7 cellular contexts compared by ENCODE assay signal in the genomic region with DNA sequence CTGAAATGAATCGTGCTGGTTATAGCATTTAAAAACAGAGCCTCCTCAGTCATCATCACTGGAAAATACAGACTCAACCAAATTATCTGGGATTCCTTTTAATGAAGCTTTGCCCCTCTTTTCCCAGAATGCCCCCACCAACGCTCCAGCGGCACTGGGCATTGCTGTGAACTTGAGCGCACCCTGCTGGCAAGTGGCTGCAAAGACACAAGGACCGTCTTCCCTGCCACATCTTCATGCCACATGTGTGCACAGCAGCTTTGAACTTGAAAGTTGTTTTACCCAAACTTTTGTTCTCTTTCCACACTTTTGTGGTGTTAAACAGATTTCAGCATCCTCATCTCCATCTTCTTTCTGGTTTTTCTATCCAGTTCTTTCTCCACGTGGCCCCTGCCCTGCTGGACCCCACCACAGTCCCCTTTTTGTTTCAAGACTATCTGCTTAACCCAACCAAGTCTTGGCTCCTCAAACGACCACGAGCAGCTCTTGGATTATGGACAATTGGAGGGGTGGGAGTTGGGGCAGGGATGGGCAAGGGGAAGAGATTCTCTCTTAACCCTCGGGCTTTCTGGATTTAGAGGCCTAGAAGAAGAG. TPM values are rescaled to one million over a fixed set of nuclear protein-coding genes. Genes with fewer than 3 reads are reported as not detected.
A peak's percentile ranks its signal among the peaks of the same experiment; 100 is the strongest.
DNase-seq lines count a peak whose midpoint lies in the region; ATAC-seq and TF ChIP-seq lines count a peak whose summit lies in the region.

No MANE protein-coding gene starts in this region.

- H3K4me3 ChIP-seq in GM23248, result no peak overlapping the region
- H3K4me3 ChIP-seq in mucosa of descending colon, result no peak overlapping the region
- no peak overlapping the region for H3K4me3 ChIP-seq in thyroid gland (replicated peaks in 1 of 3)

- H3K36me3 ChIP-seq in GM23248 (ENCODE audit: low read depth) (no peaks in the 10 kb centered on the region), mucosa of descending colon (ENCODE audit: low read depth) (no peaks in the 10 kb centered on the region), thyroid gland (no peaks in the 10 kb centered on the region)

- H3K27ac ChIP-seq in GM23248 (no peak overlapping the region), thyroid gland (no peak overlapping the region)

- in situ Hi-C loops in GM23248 (cut with MboI), result no loop called here

- DNase-seq in GM10248 (ENCODE audit: extremely low spot score), result peak; percentile 64
- DNase-seq in GM23248, result peak; percentile 75
- DNase-seq in NCI-H1092 (lab: John Stamatoyannopoulos, UW), result peak; percentile 48
- peak; percentile 34 to 44 for DNase-seq in activated CD4-positive, alpha-beta T cell treated with anti-CD3 and anti-CD28 coated beads for 4 hours
- DNase-seq in effector CD4-positive, alpha-beta T cell, result peak; percentile 45
- peak in 2 of 3 donors; percentile 62 to 75 for DNase-seq in mucosa of descending colon
- peak; percentile 54 to 67 for DNase-seq in thyroid gland

- no peak overlapping the region for H3K9ac ChIP-seq in GM23248

- H2AFZ ChIP-seq in GM23248, result no peak overlapping the region

- no peaks in the 10 kb centered on the region for H4K20me1 ChIP-seq in GM23248 (ENCODE audit: insufficient read depth)

- H3K9me3 ChIP-seq in GM23248 (ENCODE audit: low read depth) (no peaks in the 10 kb centered on the region), mucosa of descending colon (no peaks in the 10 kb centered on the region), thyroid gland (no peaks in the 10 kb centered on the region)

- H3K4me1 ChIP-seq in GM23248 (ENCODE audit: insufficient read depth) (peaks cover 12% of the 10 kb centered on the region), mucosa of descending colon (ENCODE audit: low read depth) (no peaks in the 10 kb centered on the region), thyroid gland (peaks cover 6 to 26% of the 10 kb centered on the region in 2 donors)

- peak; percentile 77 for ATAC-seq in mucosa of descending colon

- H3K9me2 ChIP-seq in GM23248 (ENCODE audit: insufficient read depth), result no peaks in the 10 kb centered on the region

- WGBS in GM23248 (ENCODE audit: low coverage in 1 of 2, low lambda C conversion rate in 2 of 2, missing lambda C conversion rate in 2 of 2), 2 experiments, result 19 to 20% methylated on average over 9 of the region's 9 CpGs
- 20 to 21% methylated on average over 9 of the region's 9 CpGs for WGBS in thyroid gland, 2 donors

- intact Hi-C loops in mucosa of descending colon (cut with DNase I, micrococcal nuclease) (loop anchor here in 1 of 2 donors (5.0 kb wide), 1 partner anchor 112 kb away; no protein-coding TSS in a partner anchor), thyroid gland (cut with DNase I) (loop anchor here (10.0 kb wide), 1 partner anchor 225 kb away; no protein-coding TSS in a partner anchor)

- CTCF ChIA-PET in GM10248 (lab: Yijun Ruan, JAX), result interaction anchor here (0.9 to 7.0 kb wide), 25 partner anchors 9 to 1690 kb away, joined by 3 to 80 read pairs (median 6); a partner anchor contains a TSS

- TF ChIP-seq CTCF in GM10248 (IDR thresholded peaks at IDR 0.05; ENCODE audit: control extremely low read depth, extremely low read depth, low read depth, missing control alignments) (peak; percentile 90), mucosa of descending colon (IDR thresholded peaks at IDR 0.05) (peak; percentile 81), thyroid gland (IDR thresholded peaks at IDR 0.05) (peak; percentile 61 to 90 (median 72))

- no peaks in the 10 kb centered on the region for H3K79me2 ChIP-seq in GM23248 (ENCODE audit: insufficient read depth)

- peaks cover 19% of the 10 kb centered on the region for H3K27me3 ChIP-seq in GM23248 (replicated peaks; ENCODE audit: insufficient read depth)
- H3K27me3 ChIP-seq in thyroid gland, result no peaks in the 10 kb centered on the region

- no peak overlapping the region for H3K4me2 ChIP-seq in GM23248 (ENCODE audit: unreplicated experiment)

- no peak for TF ChIP-seq POLR2A in thyroid gland (IDR thresholded peaks at IDR 0.05)

- POLR2A ChIA-PET in GM10248 (lab: Yijun Ruan, JAX), result no interaction called here

- peaks cover 4% of the 10 kb centered on the region; the same call in 1 of the 2 replicates for H3F3A ChIP-seq in GM23248 (ENCODE audit: insufficient read depth)

RNA-seq across cellular contexts. Expression of a gene that starts 12.8 kb away (rescaled TPM):
- not detected in 2 replicates for total RNA-seq in GM23248 (2014; rRNA removed; shearing (Covaris generic))
- polyA plus RNA-seq in GM23248 (2016; fragmentation: Nextera tagmentation; extraction: Ambion mirVana), result not detected in 2 replicates
- total RNA-seq in mucosa of descending colon (under 1 TPM; 0.31 to 0.84 (median 0.38) TPM), thyroid gland (under 1 TPM in 2 of 4 donors, not detected in 2; 0.29 to 0.33 TPM)
